ENCODE assay signal across 26 cellular contexts in genomic region chr10:12337973-12338372, GRCh38.
DNase-seq lines count a peak whose midpoint lies in the region; ATAC-seq and TF ChIP-seq lines count a peak whose summit lies in the region.
"Had no signal": no experiment of that assay in that cellular context is flagged by ENCODE, and none has a peak within 500 bp of the region (broad histone marks: within the 10 kb centered on the region; RNA-seq: fewer than 3 reads in every experiment).

No MANE protein-coding gene starts in this region.

- 0 out of 2 replicates have a peak overlapping the region, but pooled peaks have one; percentile 4 for H2AFZ ChIP-seq in Loucy (ENCODE audit: low read length)

- H3K4me1 Mint-ChIP-seq in nephron progenitor cell, result peaks cover 17% of the 10 kb centered on the region

- DNase-seq in AG08395 (ENCODE audit: low spot score) (peak; percentile 31), astrocyte of the hippocampus (ENCODE audit: low read depth, low spot score) (peak; percentile 77), nephron progenitor cell (no peak), NCI-H1436 treated with DMSO at 0.1 percent for 48 hours (lab: John Stamatoyannopoulos, UW) (no peak), NCI-H1092 (lab: John Stamatoyannopoulos, UW) (no peak)
- DNase-seq: activated CD4-positive, alpha-beta T cell treated with anti-CD3 and anti-CD28 coated beads, Interleukin-2, amount 10 ng/mL, durations not matched to agents 7 days and 5 days; activated naive CD4-positive, alpha-beta T cell treated with anti-CD3 and anti-CD28 coated beads, Interleukin-2, amount 50 U/mL, for 16 hours; body of pancreas; effector CD4-positive, alpha-beta T cell; foreskin keratinocyte; HCEC 1CT; KG1; left ventricle myocardium inferior; mucosa of descending colon; MV-4-11; NCI-H187; NCI-H748 treated with DMSO at 0.1 percent for 48 hours; SHP77; stimulated activated CD4-positive, alpha-beta T cell treated with anti-CD3 and anti-CD28 coated beads, Interleukin-4, amount 100 ng/mL, for 24 hours; stimulated activated naive CD8-positive, alpha-beta T cell treated with anti-CD3 and anti-CD28 coated beads, Interleukin-15, amount 100 ng/mL, for 72 hours; trophoblast cell had no signal

- H3K4me2 ChIP-seq in Loucy (ENCODE audit: low read depth, low read length, poor library complexity, severe bottlenecking), result no peak overlapping the region

- ATAC-seq in HG03280 (IDR thresholded peaks at IDR 0.05; ENCODE audit: unreplicated experiment) (no peak), HG02973 (IDR thresholded peaks at IDR 0.05; ENCODE audit: unreplicated experiment) (no peak)
- ATAC-seq: body of pancreas; foreskin keratinocyte; mucosa of descending colon; stimulated activated naive CD8-positive, alpha-beta T cell treated with anti-CD3 and anti-CD28 coated beads, Interleukin-15, amount 100 ng/mL, for 72 hours had no signal

- H3K9ac ChIP-seq in Loucy (ENCODE audit: low read depth, low read length, poor library complexity, severe bottlenecking), result no peak overlapping the region

- H3K36me3 ChIP-seq in Loucy (ENCODE audit: insufficient read depth, low read length), result no peaks in the 10 kb centered on the region
- H3K36me3 ChIP-seq: left ventricle myocardium inferior had no signal

- TF ChIP-seq CTCF in Loucy (conservative IDR thresholded peaks at IDR 0.05; ENCODE audit: low read length) (no peak), nephron progenitor cell (IDR thresholded peaks at IDR 0.05) (no peak)

- no peak overlapping the region for H3K4me3 Mint-ChIP-seq in nephron progenitor cell
- H3K4me3 Mint-ChIP-seq: activated CD4-positive, alpha-beta T cell treated with anti-CD3 and anti-CD28 coated beads, Interleukin-2, amount 10 ng/mL, durations not matched to agents 7 days and 5 days; activated T-helper 1 cell treated with anti-CD3 and anti-CD28 coated beads, Interleukin-12 subunit alpha, Interleukin-12 subunit beta, Interleukin-2, Interleukin-4 antibody, amounts not matched to agents 30 ng/mL and 10 ng/mL and 1 ng/mL, durations not matched to agents 14 hours and 24 hours and 36 hours; stimulated activated naive CD8-positive, alpha-beta T cell treated with anti-CD3 and anti-CD28 coated beads, Interleukin-15, amount 100 ng/mL, for 72 hours; T-helper 1 cell treated with Interleukin-12 subunit alpha and Interleukin-12 subunit beta and Interleukin-4 antibody, amounts not matched to agents 30 μg/mL and 1 μg/mL, for 36 hours had no signal

- H4K20me1 ChIP-seq in Loucy (ENCODE audit: insufficient read depth, low read length, poor library complexity, severe bottlenecking), result no peaks in the 10 kb centered on the region

- no peaks in the 10 kb centered on the region for H3K9me2 ChIP-seq in Loucy (replicated peaks; ENCODE audit: low read depth, low read length)

- H3K36me3 Mint-ChIP-seq in nephron progenitor cell (ENCODE audit: low read depth), result no peaks in the 10 kb centered on the region

- no peaks in the 10 kb centered on the region for H3K79me2 ChIP-seq in Loucy (ENCODE audit: insufficient read depth, low read length)

- H3K27me3 ChIP-seq in Loucy (ENCODE audit: insufficient read depth, low read length, poor library complexity, severe bottlenecking), result no peaks in the 10 kb centered on the region
- H3K27me3 ChIP-seq: body of pancreas had no signal

- H3K27me3 Mint-ChIP-seq in nephron progenitor cell (ENCODE audit: low read depth, poor library complexity), result peaks cover 23% of the 10 kb centered on the region

- H3F3A ChIP-seq in Loucy (ENCODE audit: low read depth), result no peaks in the 10 kb centered on the region

- peak overlapping the region; percentile 12 for H3K27ac Mint-ChIP-seq in nephron progenitor cell
- H3K27ac Mint-ChIP-seq: activated CD4-positive, alpha-beta T cell treated with anti-CD3 and anti-CD28 coated beads, Interleukin-2, amount 10 ng/mL, durations not matched to agents 7 days and 5 days; activated T-helper 1 cell treated with anti-CD3 and anti-CD28 coated beads, Interleukin-12 subunit alpha, Interleukin-12 subunit beta, Interleukin-2, Interleukin-4 antibody, amounts not matched to agents 30 ng/mL and 10 ng/mL and 1 ng/mL, durations not matched to agents 14 hours and 24 hours and 36 hours; stimulated activated naive CD8-positive, alpha-beta T cell treated with anti-CD3 and anti-CD28 coated beads, Interleukin-15, amount 100 ng/mL, for 72 hours; T-helper 1 cell treated with Interleukin-12 subunit alpha and Interleukin-12 subunit beta and Interleukin-4 antibody, amounts not matched to agents 30 μg/mL and 1 μg/mL, for 36 hours had no signal

- no peaks in the 10 kb centered on the region for H3K9me3 Mint-ChIP-seq in nephron progenitor cell
- H3K9me3 Mint-ChIP-seq: activated CD4-positive, alpha-beta T cell treated with anti-CD3 and anti-CD28 coated beads, Interleukin-2, amount 10 ng/mL, durations not matched to agents 7 days and 5 days; activated T-helper 1 cell treated with anti-CD3 and anti-CD28 coated beads, Interleukin-12 subunit alpha, Interleukin-12 subunit beta, Interleukin-2, Interleukin-4 antibody, amounts not matched to agents 30 ng/mL and 10 ng/mL and 1 ng/mL, durations not matched to agents 14 hours and 24 hours and 36 hours; stimulated activated naive CD8-positive, alpha-beta T cell treated with anti-CD3 and anti-CD28 coated beads, Interleukin-15, amount 100 ng/mL, for 72 hours; T-helper 1 cell treated with Interleukin-12 subunit alpha and Interleukin-12 subunit beta and Interleukin-4 antibody, amounts not matched to agents 30 μg/mL and 1 μg/mL, for 36 hours had no signal

- H3K4me3 ChIP-seq in Loucy (ENCODE audit: low read length, poor library complexity, severe bottlenecking), result no peak overlapping the region
- H3K4me3 ChIP-seq: body of pancreas, left ventricle myocardium inferior, mucosa of descending colon had no signal

- peaks cover 10% of the 10 kb centered on the region for H3K4me1 ChIP-seq in Loucy (ENCODE audit: insufficient read depth, low read length, poor library complexity, severe bottlenecking)
- H3K4me1 ChIP-seq: foreskin keratinocyte had no signal

- H3K9me3 ChIP-seq in Loucy (ENCODE audit: insufficient read depth, low read depth, low read length), result no peaks in the 10 kb centered on the region
- H3K9me3 ChIP-seq: body of pancreas, mucosa of descending colon had no signal

Comparison
In these comparisons a context has a peak if more than half of its experiments do, and no peak if none do; other contexts are left out.
1. DNase-seq: peak in AG08395 (single experiment) and astrocyte of the hippocampus (single experiment); none in nephron progenitor cell (single experiment), NCI-H1436 treated with DMSO at 0.1 percent for 48 hours (single experiment) and NCI-H1092 (single experiment).